In the genomic region with DNA sequence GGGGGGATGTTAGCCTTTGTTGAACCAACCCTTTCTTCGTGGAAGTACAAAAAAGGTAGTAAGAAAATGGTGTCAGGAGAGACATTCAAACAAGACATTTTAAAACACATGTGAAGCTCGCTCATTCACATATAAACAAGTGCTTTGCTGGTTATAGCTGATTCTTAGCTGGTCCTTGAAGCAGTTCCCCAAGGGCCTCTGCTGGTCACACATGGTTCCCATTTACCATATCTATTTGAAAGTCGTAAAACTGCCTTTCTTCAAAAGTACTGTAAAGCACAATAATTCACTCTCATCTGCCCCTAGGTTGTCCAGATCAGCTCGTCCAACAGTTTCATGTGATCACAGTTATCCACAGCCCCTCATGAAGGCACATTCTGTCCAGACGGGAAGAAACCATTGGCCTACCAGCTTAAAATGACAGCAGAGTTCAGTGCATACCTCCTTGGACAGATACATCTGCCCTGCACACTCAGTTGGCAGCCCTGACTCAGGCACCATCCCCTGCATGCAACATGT, we compare ENCODE assay signal across 17 cellular contexts.
"Had no signal": no experiment of that assay in that cellular context is flagged by ENCODE, and none has a peak within 500 bp of the region (broad histone marks: within the 10 kb centered on the region; RNA-seq: fewer than 3 reads in every experiment).

No MANE protein-coding gene starts in this region.

- H3K4me3 Mint-ChIP-seq: activated B cell treated with CpG ODN at 0.5 μM for 24 hours; activated naive CD4-positive, alpha-beta T cell treated with anti-CD3 and anti-CD28 coated beads, Interleukin-2, amount 10 ng/mL, durations not matched to agents 7 days and 5 days; central memory CD8-positive, alpha-beta T cell; natural killer cell had no signal

- H3K4me1 Mint-ChIP-seq: activated B cell treated with CpG ODN at 0.5 μM for 24 hours; activated naive CD4-positive, alpha-beta T cell treated with anti-CD3 and anti-CD28 coated beads, Interleukin-2, amount 10 ng/mL, durations not matched to agents 7 days and 5 days; central memory CD8-positive, alpha-beta T cell; natural killer cell had no signal

- H3K27me3 ChIP-seq: adrenal gland had no signal

- H3K27ac Mint-ChIP-seq: activated B cell treated with CpG ODN at 0.5 μM for 24 hours; activated naive CD4-positive, alpha-beta T cell treated with anti-CD3 and anti-CD28 coated beads, Interleukin-2, amount 10 ng/mL, durations not matched to agents 7 days and 5 days; activated T-helper 2 cell treated with anti-CD3 and anti-CD28 coated beads, Interferon-gamma antibody, Interleukin-2, Interleukin-4, amounts not matched to agents 10 μg/mL and 5 μg/mL and 100 μg/mL, durations not matched to agents 14 hours and 24 hours and 36 hours; natural killer cell had no signal

- H3K36me3 Mint-ChIP-seq: activated naive CD4-positive, alpha-beta T cell treated with anti-CD3 and anti-CD28 coated beads, Interleukin-2, amount 10 ng/mL, durations not matched to agents 7 days and 5 days; natural killer cell had no signal

- H3K27ac ChIP-seq: adrenal gland, spleen had no signal

- ATAC-seq: left colon; sciatic nerve; stimulated activated naive CD8-positive, alpha-beta T cell treated with anti-CD3 and anti-CD28 coated beads, Interleukin-15, Interleukin-2, amounts not matched to agents 100 U/mL and 50 U/mL, for 24 hours had no signal

- H3K36me3 ChIP-seq: adrenal gland, spleen had no signal

- DNase-seq: activated B cell treated with CpG ODN at 0.5 μM for 24 hours; activated CD4-positive, alpha-beta T cell treated with anti-CD3 and anti-CD28 coated beads, Interleukin-2, amount 50 U/mL, for 1 hour; activated naive CD4-positive, alpha-beta T cell treated with anti-CD3 and anti-CD28 coated beads, Interleukin-2, amount 10 ng/mL, durations not matched to agents 7 days and 5 days; activated T-cell treated with anti-CD3 and anti-CD28 coated beads for 4 hours; cortex of kidney; effector memory CD4-positive, alpha-beta T cell; head of caudate nucleus; left colon; natural killer cell; spleen; stimulated activated CD4-positive, alpha-beta T cell treated with anti-CD3 and anti-CD28 coated beads, Interleukin-2, amount 100 ng/mL, for 24 hours; stimulated activated naive CD8-positive, alpha-beta T cell treated with anti-CD3 and anti-CD28 coated beads, Interleukin-15, Interleukin-2, amounts not matched to agents 100 U/mL and 50 U/mL, for 24 hours had no signal

- H3K9me3 ChIP-seq: adrenal gland, spleen had no signal

- H3K4me3 ChIP-seq: adrenal gland, lung, spleen had no signal

- H3K9me3 Mint-ChIP-seq: activated B cell treated with CpG ODN at 0.5 μM for 24 hours; activated naive CD4-positive, alpha-beta T cell treated with anti-CD3 and anti-CD28 coated beads, Interleukin-2, amount 10 ng/mL, durations not matched to agents 7 days and 5 days; activated T-helper 2 cell treated with anti-CD3 and anti-CD28 coated beads, Interferon-gamma antibody, Interleukin-2, Interleukin-4, amounts not matched to agents 10 μg/mL and 5 μg/mL and 100 μg/mL, durations not matched to agents 14 hours and 24 hours and 36 hours; central memory CD8-positive, alpha-beta T cell; natural killer cell had no signal
